Comparison of ENCODE assay signal across 8 cellular contexts in the genomic region with DNA sequence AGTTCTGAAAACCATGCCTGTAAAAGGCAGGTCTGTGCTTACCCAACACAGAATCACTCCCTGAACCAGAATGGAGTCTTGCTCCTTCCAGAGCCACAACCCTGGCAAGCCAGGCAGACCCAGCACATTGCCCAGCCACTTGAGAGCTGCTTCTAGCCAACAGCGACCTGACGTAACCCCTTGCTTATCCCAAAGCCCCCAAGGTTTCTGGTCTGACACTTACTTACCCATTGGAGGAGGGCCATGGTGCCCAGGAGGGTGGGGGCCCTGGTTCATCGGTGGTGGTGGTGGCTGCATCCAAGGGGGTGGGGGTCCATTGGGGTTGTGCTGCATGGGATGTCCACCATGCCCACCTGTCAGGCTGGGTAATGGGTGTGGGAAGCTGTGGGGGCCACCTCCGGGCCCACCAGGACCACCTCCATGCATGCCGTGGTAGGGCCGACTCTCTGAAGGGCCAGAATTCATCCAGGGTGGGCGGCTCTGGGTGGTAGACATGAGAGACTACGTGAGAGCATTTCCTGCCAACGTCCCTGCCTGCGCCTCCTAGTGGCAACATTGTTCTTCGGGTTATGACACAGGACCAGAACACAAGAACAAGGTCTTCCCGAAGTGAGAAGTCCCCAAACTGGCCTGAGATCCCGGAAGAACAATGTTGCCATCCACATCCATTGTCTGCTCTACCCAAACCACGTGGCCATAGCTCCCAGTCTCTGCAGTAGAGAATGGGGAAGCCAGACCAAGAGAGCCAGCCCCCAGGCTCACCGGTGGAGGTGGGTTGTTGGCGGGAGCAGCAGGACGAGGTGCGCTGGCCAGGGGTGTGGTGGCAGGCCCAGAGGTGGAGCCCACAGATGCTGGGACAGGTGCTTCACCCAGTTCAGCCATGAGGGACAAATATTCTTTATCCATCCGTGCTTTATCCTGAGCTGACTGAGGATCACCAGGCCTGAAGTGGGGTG. TPM values are rescaled to one million over a fixed set of nuclear protein-coding genes. Genes with fewer than 3 reads are reported as not detected.
A peak's percentile ranks its signal among the peaks of the same experiment; 100 is the strongest.
DNase-seq lines count a peak whose midpoint lies in the region; ATAC-seq and TF ChIP-seq lines count a peak whose summit lies in the region.

No MANE protein-coding gene starts in this region.

- H3K27ac ChIP-seq in GM23338 (ENCODE audit: low read depth): peak overlapping the region; percentile 74
- H3K27ac ChIP-seq in SJCRH30: no peak overlapping the region
- H3K27ac ChIP-seq in left ventricle myocardium inferior (replicated peaks): peak overlapping the region; percentile 50
- H3K27ac ChIP-seq in skeletal muscle tissue (ENCODE audit: low read depth, low read length): peak overlapping the region; percentile 63

- peak overlapping the region; percentile 8 to 58 (median 10) for H3K9ac ChIP-seq in skeletal muscle tissue (ENCODE audit: low read depth in 1 of 3, low read length in 3 of 3)

- H4K20me1 ChIP-seq in GM23338 (replicated peaks; ENCODE audit: insufficient read depth): peaks cover 66% of the 10 kb centered on the region

- H3K4me1 ChIP-seq in GM23338 (ENCODE audit: insufficient read depth) (peaks cover 31% of the 10 kb centered on the region), SJCRH30 (no peaks in the 10 kb centered on the region; the same call in 1 of the 2 replicates), left ventricle myocardium inferior (peaks cover 75% of the 10 kb centered on the region), skeletal muscle tissue (ENCODE audit: control insufficient read depth in 3 of 3, insufficient read depth in 3 of 3, low read length in 3 of 3) (peaks cover 49 to 62% (median 56%) of the 10 kb centered on the region in 3 donors)

- H3K27me3 Mint-ChIP-seq in GM23338 (ENCODE audit: insufficient read depth, low read depth, poor library complexity): peaks cover 29% of the 10 kb centered on the region
- H3K27me3 Mint-ChIP-seq in activated naive CD4-positive, alpha-beta T cell treated with anti-CD3 and anti-CD28 coated beads, Interleukin-2, amount 10 ng/mL, durations not matched to agents 7 days and 5 days: no peaks in the 10 kb centered on the region

- peaks cover 48% of the 10 kb centered on the region for H3K79me2 ChIP-seq in GM23338 (replicated peaks; ENCODE audit: insufficient read depth)

- peak; percentile 27 for ATAC-seq in GM23338

- DNase-seq in AG10803 (ENCODE audit: low read depth) (peak; percentile 68), GM23338 (ENCODE audit: low spot score) (peak; percentile 96), SJCRH30 (peak; percentile 60 to 67), left ventricle myocardium inferior (peak; percentile 63), NCI-H774 (lab: John Stamatoyannopoulos, UW) (no peak), iPS-NIHi7 (ENCODE audit: extremely low spot score) (no peak)
- peak; percentile 91 for DNase-seq in activated naive CD4-positive, alpha-beta T cell treated with anti-CD3 and anti-CD28 coated beads, Interleukin-2, amount 10 ng/mL, durations not matched to agents 7 days and 5 days

- H3K4me3 ChIP-seq in AG10803 (ENCODE audit: low read length) (no peak overlapping the region), GM23338 (no peak overlapping the region), SJCRH30 (no peak overlapping the region), left ventricle myocardium inferior (no peak overlapping the region), skeletal muscle tissue (ENCODE audit: low read length in 3 of 3) (no peak overlapping the region)

- no peaks in the 10 kb centered on the region for H3K27me3 ChIP-seq in GM23338 (ENCODE audit: insufficient read depth)
- H3K27me3 ChIP-seq in SJCRH30: no peaks in the 10 kb centered on the region
- no peaks in the 10 kb centered on the region for H3K27me3 ChIP-seq in left ventricle myocardium inferior (ENCODE audit: low read depth)
- no peaks in the 10 kb centered on the region for H3K27me3 ChIP-seq in skeletal muscle tissue (ENCODE audit: control insufficient read depth in 3 of 3, insufficient read depth in 3 of 3, low read length in 3 of 3)

- peak overlapping the region; percentile 32; the same call in 1 of the 3 replicates for H3K4me3 Mint-ChIP-seq in GM23338
- H3K4me3 Mint-ChIP-seq in activated naive CD4-positive, alpha-beta T cell treated with anti-CD3 and anti-CD28 coated beads, Interleukin-2, amount 10 ng/mL, durations not matched to agents 7 days and 5 days: peak overlapping the region; percentile 12

- no peaks in the 10 kb centered on the region for H3K9me3 Mint-ChIP-seq in GM23338
- no peaks in the 10 kb centered on the region for H3K9me3 Mint-ChIP-seq in activated naive CD4-positive, alpha-beta T cell treated with anti-CD3 and anti-CD28 coated beads, Interleukin-2, amount 10 ng/mL, durations not matched to agents 7 days and 5 days

- TF ChIP-seq CTCF in AG10803 (conservative IDR thresholded peaks at IDR 0.05; ENCODE audit: low read length): peak; percentile 67
- TF ChIP-seq CTCF in GM23338 (conservative IDR thresholded peaks at IDR 0.05; ENCODE audit: low read depth in 2 of 2): peak; percentile 77 to 83
- TF ChIP-seq CTCF in left ventricle myocardium inferior (IDR thresholded peaks at IDR 0.05; ENCODE audit: borderline replicate concordance): peak; percentile 79

- peak overlapping the region; percentile 59 for H3K27ac Mint-ChIP-seq in GM23338
- H3K27ac Mint-ChIP-seq in activated naive CD4-positive, alpha-beta T cell treated with anti-CD3 and anti-CD28 coated beads, Interleukin-2, amount 10 ng/mL, durations not matched to agents 7 days and 5 days: peak overlapping the region; percentile 89

- H3K36me3 ChIP-seq in GM23338 (ENCODE audit: insufficient read depth) (peaks cover 65% of the 10 kb centered on the region), SJCRH30 (peaks cover 89% of the 10 kb centered on the region), left ventricle myocardium inferior (peaks cover 93% of the 10 kb centered on the region), skeletal muscle tissue (ENCODE audit: control insufficient read depth in 3 of 3, insufficient read depth in 3 of 3, low read length in 3 of 3) (peaks cover 72 to 83% (median 80%) of the 10 kb centered on the region in 3 donors)

- H3K9me2 ChIP-seq in GM23338 (ENCODE audit: insufficient read depth): no peaks in the 10 kb centered on the region

- H3K36me3 Mint-ChIP-seq in GM23338 (ENCODE audit: low read depth): peaks cover 91% of the 10 kb centered on the region
- peaks cover 87% of the 10 kb centered on the region for H3K36me3 Mint-ChIP-seq in activated naive CD4-positive, alpha-beta T cell treated with anti-CD3 and anti-CD28 coated beads, Interleukin-2, amount 10 ng/mL, durations not matched to agents 7 days and 5 days

- H3F3A ChIP-seq in GM23338 (replicated peaks; ENCODE audit: low read depth): peaks cover 81% of the 10 kb centered on the region

- CTCF ChIA-PET in activated naive CD4-positive, alpha-beta T cell treated with anti-CD3 and anti-CD28 coated beads, Interleukin-2, amount 10 ng/mL, durations not matched to agents 7 days and 5 days (lab: Charles Lee): interaction anchor here (0.9 to 15.2 kb wide), 4 partner anchors 9 to 21 kb away, joined by 4 to 208 read pairs (median 4); a partner anchor contains a TSS

- no peak overlapping the region for H2AFZ ChIP-seq in GM23338

- H3K9me3 ChIP-seq in SJCRH30 (replicated peaks): no peaks in the 10 kb centered on the region
- no peaks in the 10 kb centered on the region for H3K9me3 ChIP-seq in left ventricle myocardium inferior (replicated peaks)
- no peaks in the 10 kb centered on the region for H3K9me3 ChIP-seq in skeletal muscle tissue (ENCODE audit: control insufficient read depth in 3 of 3, low read length in 3 of 3)

- 0 out of 2 replicates have a peak overlapping the region, but pooled peaks have one; percentile 26 for H3K4me2 ChIP-seq in GM23338

- H3K4me1 Mint-ChIP-seq in GM23338: peaks cover 53% of the 10 kb centered on the region
- H3K4me1 Mint-ChIP-seq in activated naive CD4-positive, alpha-beta T cell treated with anti-CD3 and anti-CD28 coated beads, Interleukin-2, amount 10 ng/mL, durations not matched to agents 7 days and 5 days: peaks cover 91% of the 10 kb centered on the region

- intact Hi-C loops in left ventricle myocardium inferior (cut with micrococcal nuclease): no loop called here

TF ChIP-seq in GM23338, 12 proteins besides CTCF, POLR2A, EP300 and RAD21:
- TF ChIP-seq POLR2AphosphoS5 (IDR thresholded peaks at IDR 0.05; ENCODE audit: low read depth): no peak; the same call in 1 of the 2 replicates
- no peak for TF ChIP-seq EZH2 (IDR thresholded peaks at IDR 0.05; ENCODE audit: low read depth, unreplicated experiment)
- TF ChIP-seq STAT1 (IDR thresholded peaks at IDR 0.05; ENCODE audit: unreplicated experiment): no peak

RNA-seq across cellular contexts. Expression of a gene that starts 7.8 kb away (rescaled TPM):
- total RNA-seq in GM23338 (2014; rRNA removed; shearing (Covaris generic)): 3.9 and 4.4 TPM in 2 replicates
- 1.5 and 2.8 TPM in 2 replicates for polyA plus RNA-seq in GM23338 (2016; fragmentation: Nextera tagmentation; extraction: Ambion mirVana)
- 7.0 and 8.0 TPM in 2 replicates for total RNA-seq in SJCRH30 (2014; rRNA removed; shearing (Covaris generic))
- total RNA-seq in left ventricle myocardium inferior (89.5 TPM), skeletal muscle tissue (291 TPM)

RNA-seq across cellular contexts. Expression of a gene that starts 10.7 kb away (rescaled TPM):
- total RNA-seq in GM23338 (2014; rRNA removed; shearing (Covaris generic)): 235 and 252 TPM in 2 replicates
- polyA plus RNA-seq in GM23338 (2016; fragmentation: Nextera tagmentation; extraction: Ambion mirVana): 76.9 and 82.9 TPM in 2 replicates
- total RNA-seq in SJCRH30 (2014; rRNA removed; shearing (Covaris generic)): 113 and 117 TPM in 2 replicates
- total RNA-seq in left ventricle myocardium inferior: 188 TPM
- total RNA-seq in skeletal muscle tissue: 102 TPM

RNA-seq across cellular contexts. Expression of a gene that starts 23.7 kb away (rescaled TPM):
- 30.1 and 34.4 TPM in 2 replicates for total RNA-seq in GM23338 (2014; rRNA removed; shearing (Covaris generic))
- polyA plus RNA-seq in GM23338 (2016; fragmentation: Nextera tagmentation; extraction: Ambion mirVana): 50.4 and 60.5 TPM in 2 replicates
- 0.42 and 0.46 TPM in 2 replicates for total RNA-seq in SJCRH30 (2014; rRNA removed; shearing (Covaris generic))
- total RNA-seq in left ventricle myocardium inferior (21.1 TPM), skeletal muscle tissue (12.0 TPM)

RNA-seq across cellular contexts. Expression of a gene that starts 35.4 kb away (rescaled TPM):
- 32.3 and 42.6 TPM in 2 replicates for total RNA-seq in GM23338 (2014; rRNA removed; shearing (Covaris generic))
- polyA plus RNA-seq in GM23338 (2016; fragmentation: Nextera tagmentation; extraction: Ambion mirVana): 9.9 and 11.2 TPM in 2 replicates
- 8.9 and 9.6 TPM in 2 replicates for total RNA-seq in SJCRH30 (2014; rRNA removed; shearing (Covaris generic))
- total RNA-seq in left ventricle myocardium inferior: 7.5 TPM
- total RNA-seq in skeletal muscle tissue: 2.6 TPM

RNA-seq across cellular contexts. Expression of a gene that starts 42.7 kb away (rescaled TPM):
- 38.9 and 45.2 TPM in 2 replicates for total RNA-seq in GM23338 (2014; rRNA removed; shearing (Covaris generic))
- polyA plus RNA-seq in GM23338 (2016; fragmentation: Nextera tagmentation; extraction: Ambion mirVana): 27.2 and 31.6 TPM in 2 replicates
- 25.9 and 26.3 TPM in 2 replicates for total RNA-seq in SJCRH30 (2014; rRNA removed; shearing (Covaris generic))
- 8.7 TPM for total RNA-seq in left ventricle myocardium inferior
- total RNA-seq in skeletal muscle tissue: 7.3 TPM

Comparison
In these comparisons a context has a peak if more than half of its experiments do, and no peak if none do; other contexts are left out.
1. DNase-seq: peak in AG10803 (single experiment), GM23338 (single experiment), SJCRH30 (2 of 2), activated naive CD4-positive, alpha-beta T cell treated with anti-CD3 and anti-CD28 coated beads, Interleukin-2, amount 10 ng/mL, durations not matched to agents 7 days and 5 days (single experiment) and left ventricle myocardium inferior (single experiment); none in NCI-H774 (single experiment) and iPS-NIHi7 (single experiment).
2. RNA of a gene that starts 7.8 kb away (total RNA-seq): 291 TPM in skeletal muscle tissue (single experiment) and 89.5 TPM in left ventricle myocardium inferior (single experiment); 7.0 to 8.0 TPM in SJCRH30 and 3.9 to 4.4 TPM in GM23338; every median in the first group is over 10 times any median in the second.
3. Peak in every context shown above with its lines, with median percentiles within 50 percentile points of each other: CTCF ChIP-seq.